ENCODE assay signal across 8 cellular contexts in genomic region chrX:56802921-56803848, GRCh38.
DNase-seq lines count a peak whose midpoint lies in the region; ATAC-seq, FAIRE-seq and TF ChIP-seq lines count a peak whose summit lies in the region.

No MANE protein-coding gene starts in this region.

- H3K36me3 ChIP-seq in small intestine (ENCODE audit: control insufficient read depth in 2 of 2, insufficient read depth in 2 of 2, low read length in 2 of 2) = no peaks in the 10 kb centered on the region

- WGBS in small intestine, 3 donors = 43 to 63% (median 60%) methylated on average over 21 to 27 of the region's 27 CpGs

- H3K4me3 Mint-ChIP-seq in chondrocyte (ENCODE audit: unreplicated experiment) = peak overlapping the region; percentile 37

- H3K9me3 Mint-ChIP-seq in chondrocyte (ENCODE audit: low read depth) = peaks cover 15% of the 10 kb centered on the region

- H3K4me1 Mint-ChIP-seq in chondrocyte (ENCODE audit: low read depth) = peaks cover 3% of the 10 kb centered on the region

- ATAC-seq in left lobe of liver = peak; percentile 89

- H3K9me3 ChIP-seq in small intestine (ENCODE audit: control insufficient read depth, low read depth) = no peaks in the 10 kb centered on the region

- peaks cover 3% of the 10 kb centered on the region for H3K36me3 Mint-ChIP-seq in chondrocyte (ENCODE audit: low read depth)

- H3K4me3 ChIP-seq in small intestine (ENCODE audit: low read depth in 1 of 2, low read length in 2 of 2) = peak overlapping the region in 1 of 2 donors; percentile 50

- no peaks in the 10 kb centered on the region for H3K4me1 ChIP-seq in small intestine (ENCODE audit: control insufficient read depth in 2 of 2, insufficient read depth in 1 of 2, low read depth in 1 of 2, low read length in 1 of 2)

- TF ChIP-seq CTCF in chondrocyte (IDR thresholded peaks at IDR 0.05) = peak; percentile 61

- no peak overlapping the region for H3K27ac ChIP-seq in small intestine (ENCODE audit: low read depth in 1 of 2, low read length in 1 of 2)

- no peaks in the 10 kb centered on the region for H3K27me3 Mint-ChIP-seq in chondrocyte (ENCODE audit: low read depth)

- no peak for DNase-seq in GM18507 (ENCODE audit: extremely low spot score, insufficient read length, low read depth)
- DNase-seq in MV-4-11 (lab: John Stamatoyannopoulos, UW) = peak; percentile 66
- DNase-seq in activated CD4-positive, alpha-beta T cell treated with anti-CD3 and anti-CD28 coated beads for 24 hours (ENCODE audit: low read depth in 2 of 2) = peak; percentile 24 to 66
- no peak for DNase-seq in chondrocyte (ENCODE audit: low spot score)
- DNase-seq in left lobe of liver (ENCODE audit: low spot score) = peak; percentile 60
- DNase-seq in stimulated activated CD4-positive, alpha-beta T cell treated with anti-CD3 and anti-CD28 coated beads, Interleukin-4, amount 100 ng/mL, for 4 hours = peak; percentile 50 to 52
- DNase-seq in NCI-H2029 (lab: John Stamatoyannopoulos, UW) = no peak
- no peak for DNase-seq in small intestine

- no peaks in the 10 kb centered on the region for H3K27me3 ChIP-seq in small intestine (ENCODE audit: control insufficient read depth in 2 of 2, insufficient read depth in 2 of 2, low read length in 2 of 2)

- no peak overlapping the region for H3K27ac Mint-ChIP-seq in chondrocyte (ENCODE audit: unreplicated experiment)

- FAIRE-seq in GM18507 (lab: Jason Lieb, UNC) = peak; percentile 90
- no peak for FAIRE-seq in small intestine (lab: Jason Lieb, UNC)

Comparison
In these comparisons a context has a peak if more than half of its experiments do, and no peak if none do; other contexts are left out.
1. DNase-seq: peak in MV-4-11 (single experiment), activated CD4-positive, alpha-beta T cell treated with anti-CD3 and anti-CD28 coated beads for 24 hours (2 of 2), left lobe of liver (single experiment) and stimulated activated CD4-positive, alpha-beta T cell treated with anti-CD3 and anti-CD28 coated beads, Interleukin-4, amount 100 ng/mL, for 4 hours (2 of 2); none in GM18507 (single experiment), chondrocyte (single experiment), NCI-H2029 (single experiment) and small intestine (single experiment).